ENCODE assay signal across 1 cellular context in genomic region chr11:58495906-58496305, GRCh38.
TF ChIP-seq lines count a peak whose summit lies in the region.

No MANE protein-coding gene starts in this region.

TF ChIP-seq in IMR-90, 13 proteins besides CTCF, POLR2A, EP300 and RAD21:
- TF ChIP-seq MXI1 (IDR thresholded peaks at IDR 0.05; ENCODE audit: borderline replicate concordance, low read depth, low read length) (no peak), BHLHE40 (IDR thresholded peaks at IDR 0.05; ENCODE audit: low read depth, low read length) (no peak), CHD1 (IDR thresholded peaks at IDR 0.05; ENCODE audit: low read depth, low read length) (no peak), RFX5 (IDR thresholded peaks at IDR 0.05; ENCODE audit: low read depth, low read length) (no peak), NFE2L2 (IDR thresholded peaks at IDR 0.05; ENCODE audit: low read depth, low read length) (no peak), ELK1 (IDR thresholded peaks at IDR 0.05; ENCODE audit: borderline replicate concordance, low read depth, low read length) (no peak), RCOR1 (IDR thresholded peaks at IDR 0.05; ENCODE audit: insufficient replicate concordance, low read length) (no peak), USF2 (IDR thresholded peaks at IDR 0.05; ENCODE audit: low read depth, low read length) (no peak), SMC3 (IDR thresholded peaks at IDR 0.05; ENCODE audit: low read depth, low read length) (no peak), CEBPB (IDR thresholded peaks at IDR 0.05; ENCODE audit: low read depth, low read length) (no peak), MAZ (IDR thresholded peaks at IDR 0.05; ENCODE audit: borderline replicate concordance, low read depth, low read length) (no peak), FOS (IDR thresholded peaks at IDR 0.05; ENCODE audit: low read depth, low read length) (no peak), MAFK (IDR thresholded peaks at IDR 0.05; ENCODE audit: low read depth, low read length) (no peak)
